ENCODE assay signal across 9 cellular contexts in genomic region chr9:35923927-35924763, GRCh38. TPM values are rescaled to one million over a fixed set of nuclear protein-coding genes. Genes with fewer than 3 reads are reported as not detected.
DNase-seq lines count a peak whose midpoint lies in the region; ATAC-seq and TF ChIP-seq lines count a peak whose summit lies in the region.
"Had no signal": no experiment of that assay in that cellular context is flagged by ENCODE, and none has a peak within 500 bp of the region (broad histone marks: within the 10 kb centered on the region; RNA-seq: fewer than 3 reads in every experiment).

No MANE protein-coding gene starts in this region.

- H2AFZ ChIP-seq in PC-9, result peak overlapping the region; percentile 11; the same call in 1 of the 2 replicates
- H2AFZ ChIP-seq in neural progenitor cell (replicated peaks), result no peak overlapping the region

- POLR2A ChIA-PET in PC-9 (lab: Charles Lee; ENCODE audit: unreplicated experiment), result interaction anchor here (0.6 to 1.6 kb wide), 4 partner anchors 17 to 1661 kb away, joined by 3 to 7 read pairs (median 4); no protein-coding TSS in a partner anchor
- POLR2A ChIA-PET in GM10248 (lab: Yijun Ruan, JAX), result interaction anchor here (0.5 kb wide), 1 partner anchor 1070 kb away, joined by 4 read pairs; no protein-coding TSS in a partner anchor

- CTCF ChIA-PET in PC-9 (lab: Charles Lee), result no interaction called here
- CTCF ChIA-PET in GM10248 (lab: Yijun Ruan, JAX), result interaction anchor here (0.7 to 2.3 kb wide), 5 partner anchors 17 to 52 kb away, joined by 3 to 11 read pairs (median 3); no protein-coding TSS in a partner anchor

- H3K27me3 Mint-ChIP-seq in osteocyte (ENCODE audit: unreplicated experiment) (no peaks in the 10 kb centered on the region), neural progenitor cell (ENCODE audit: insufficient read depth, low read depth) (peaks cover 2% of the 10 kb centered on the region)

- H3K27me3 ChIP-seq in PC-9 (ENCODE audit: insufficient read depth, low read depth) (no peaks in the 10 kb centered on the region), neural progenitor cell (no peaks in the 10 kb centered on the region)

- H3K4me1 ChIP-seq in PC-9 (replicated peaks; ENCODE audit: insufficient read depth) (peaks cover 43% of the 10 kb centered on the region), neural progenitor cell (no peaks in the 10 kb centered on the region)

- H3K9me3 ChIP-seq in PC-9 (ENCODE audit: insufficient read depth, low read depth) (no peaks in the 10 kb centered on the region), neural progenitor cell (ENCODE audit: low read depth) (no peaks in the 10 kb centered on the region)

- no peaks in the 10 kb centered on the region for H3K79me2 ChIP-seq in PC-9 (ENCODE audit: low read depth)
- no peaks in the 10 kb centered on the region for H3K79me2 ChIP-seq in neural progenitor cell (ENCODE audit: low read depth)

- H3F3A ChIP-seq in PC-9 (ENCODE audit: insufficient read depth, low read depth) (peaks cover 22% of the 10 kb centered on the region), neural progenitor cell (ENCODE audit: low read depth) (no peaks in the 10 kb centered on the region)

- peak overlapping the region; percentile 93 for H3K27ac Mint-ChIP-seq in osteocyte (ENCODE audit: unreplicated experiment)
- no peak overlapping the region for H3K27ac Mint-ChIP-seq in neural progenitor cell
- H3K27ac Mint-ChIP-seq: memory B cell had no signal

- intact Hi-C loops in PC-9 (cut with micrococcal nuclease; ENCODE audit: unreplicated experiment), result no loop called here

- H3K9me3 Mint-ChIP-seq in osteocyte (ENCODE audit: unreplicated experiment), result no peaks in the 10 kb centered on the region
- H3K9me3 Mint-ChIP-seq in neural progenitor cell, result no peaks in the 10 kb centered on the region
- H3K9me3 Mint-ChIP-seq: memory B cell had no signal

- ATAC-seq in HG02678 (IDR thresholded peaks at IDR 0.05; ENCODE audit: unreplicated experiment), result no peak

- no peak overlapping the region for H3K9ac ChIP-seq in neural progenitor cell

- TF ChIP-seq CTCF in PC-9 (conservative IDR thresholded peaks at IDR 0.05) (no peak), epithelial cell of esophagus (IDR thresholded peaks at IDR 0.05; ENCODE audit: insufficient read depth, low read depth, low read length, missing control alignments) (no peak), osteocyte (IDR thresholded peaks at IDR 0.05) (no peak), neural progenitor cell (IDR thresholded peaks at IDR 0.05) (no peak), GM10248 (IDR thresholded peaks at IDR 0.05; ENCODE audit: control extremely low read depth, extremely low read depth, low read depth, missing control alignments) (no peak)

- H3K4me2 ChIP-seq in PC-9, result peak overlapping the region; percentile 60
- no peak overlapping the region for H3K4me2 ChIP-seq in neural progenitor cell

- TSS peak; percentile 78 for BruUV-seq in PC-9 (replicated peaks; lab: Mats Ljungman, UMichigan)

- H3K4me3 Mint-ChIP-seq in osteocyte (ENCODE audit: unreplicated experiment) (no peak overlapping the region), neural progenitor cell (no peak overlapping the region)
- H3K4me3 Mint-ChIP-seq: memory B cell had no signal

- H3K4me1 Mint-ChIP-seq in osteocyte (ENCODE audit: unreplicated experiment) (peaks cover 40% of the 10 kb centered on the region), neural progenitor cell (peaks cover 11% of the 10 kb centered on the region)
- H3K4me1 Mint-ChIP-seq: memory B cell had no signal

- H3K36me3 Mint-ChIP-seq in osteocyte (ENCODE audit: unreplicated experiment) (no peaks in the 10 kb centered on the region), neural progenitor cell (no peaks in the 10 kb centered on the region)
- H3K36me3 Mint-ChIP-seq: memory B cell had no signal

- peak; percentile 77 for DNase-seq in DMS79 treated with DMSO at 0.1 percent for 48 hours (lab: John Stamatoyannopoulos, UW)
- peak; percentile 49 to 75 for DNase-seq in PC-9
- peak; percentile 89 for DNase-seq in epithelial cell of esophagus (ENCODE audit: low read depth)
- no peak for DNase-seq in osteocyte (ENCODE audit: extremely low spot score, unreplicated experiment)
- DNase-seq in neural progenitor cell (ENCODE audit: low spot score), result no peak
- no peak for DNase-seq in GM10248 (ENCODE audit: extremely low spot score)
- no peak for DNase-seq in NCI-H345 (lab: John Stamatoyannopoulos, UW)

- H3K36me3 ChIP-seq in PC-9 (ENCODE audit: low read depth) (no peaks in the 10 kb centered on the region), neural progenitor cell (no peaks in the 10 kb centered on the region)

- no peaks in the 10 kb centered on the region for H4K20me1 ChIP-seq in PC-9 (ENCODE audit: insufficient read depth)
- no peaks in the 10 kb centered on the region for H4K20me1 ChIP-seq in neural progenitor cell (ENCODE audit: low read depth)

- peak overlapping the region; percentile 98 for H3K27ac ChIP-seq in PC-9
- no peak overlapping the region for H3K27ac ChIP-seq in neural progenitor cell

- H3K9me2 ChIP-seq in PC-9 (ENCODE audit: insufficient read depth), result no peaks in the 10 kb centered on the region

- no peak overlapping the region for H3K4me3 ChIP-seq in PC-9
- H3K4me3 ChIP-seq in epithelial cell of esophagus (ENCODE audit: low read length), result no peak overlapping the region
- H3K4me3 ChIP-seq in neural progenitor cell, result no peak overlapping the region

RNA-seq across cellular contexts. Expression of gene SPAAR, which starts 14.9 kb away (rescaled TPM):
- total RNA-seq in PC-9 (2021) (0.72 and 0.73 TPM in 2 replicates), osteocyte (0.56 TPM in 1 of 2 replicates, not detected in the other), neural progenitor cell (ENCODE audit: low replicate concordance) (0.22 TPM in 1 of 2 replicates, not detected in the other)

RNA-seq across cellular contexts. Expression of gene HRCT1, which starts 18.1 kb away (rescaled TPM):
- total RNA-seq in PC-9 (2021) (2.0 and 3.6 TPM in 2 replicates), osteocyte (3.0 and 3.7 TPM in 2 replicates), neural progenitor cell (ENCODE audit: low replicate concordance) (not detected in 2 replicates)

RNA-seq across cellular contexts. Expression of gene OR2S2, which starts 33.8 kb away (rescaled TPM):
- total RNA-seq in PC-9 (2021), result not detected in 2 replicates
- total RNA-seq in osteocyte, result not detected in 2 replicates
- total RNA-seq in neural progenitor cell (ENCODE audit: low replicate concordance), result not detected in 2 replicates

RNA-seq across cellular contexts. Expression of gene OR13J1, which starts 53.9 kb away (rescaled TPM):
- not detected in 2 replicates for total RNA-seq in PC-9 (2021)
- total RNA-seq in osteocyte, result not detected in 2 replicates
- not detected in 2 replicates for total RNA-seq in neural progenitor cell (ENCODE audit: low replicate concordance)

Comparison
In these comparisons a context has a peak if more than half of its experiments do, and no peak if none do; other contexts are left out.
1. DNase-seq: peak in DMS79 treated with DMSO at 0.1 percent for 48 hours (single experiment), PC-9 (2 of 2) and epithelial cell of esophagus (single experiment); none in osteocyte (single experiment), neural progenitor cell (single experiment), GM10248 (single experiment) and NCI-H345 (single experiment).